ENCODE assay signal across 8 cellular contexts in the genomic region with DNA sequence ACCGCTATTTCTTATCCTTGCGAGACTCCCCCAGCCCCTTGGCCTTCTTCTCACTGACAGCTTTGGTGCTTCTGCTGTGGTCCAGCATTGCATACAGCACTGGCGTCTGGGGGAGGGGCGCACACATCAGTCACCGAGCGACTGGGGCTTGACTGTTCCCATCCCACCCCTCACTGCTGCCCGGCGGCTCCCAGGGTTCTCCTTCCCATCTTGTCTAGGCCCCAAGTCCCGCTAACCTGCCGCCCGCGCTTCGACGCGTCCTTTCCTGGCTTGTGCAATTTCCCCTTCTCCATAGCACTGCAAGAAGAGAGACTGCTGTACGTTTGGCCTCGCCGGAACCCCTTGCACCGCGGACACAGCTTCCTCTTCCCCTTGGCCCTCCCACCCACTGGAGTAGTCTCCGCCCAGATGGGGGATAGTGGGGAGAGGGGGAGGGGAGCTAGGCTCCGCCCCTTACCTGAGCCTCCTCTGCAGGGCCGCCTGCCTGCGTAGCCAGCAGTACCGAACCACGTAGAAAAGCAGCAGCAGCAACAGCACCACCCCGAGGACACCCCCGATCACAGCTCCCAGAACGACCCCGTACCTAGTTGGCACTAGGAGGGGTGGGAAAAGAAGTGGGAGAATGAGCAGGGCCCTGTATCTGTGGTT. TPM values are rescaled to one million over a fixed set of nuclear protein-coding genes. Genes with fewer than 3 reads are reported as not detected.
A peak's percentile ranks its signal among the peaks of the same experiment; 100 is the strongest.
DNase-seq lines count a peak whose midpoint lies in the region; ATAC-seq and TF ChIP-seq lines count a peak whose summit lies in the region.

No MANE protein-coding gene starts in this region.

- no peaks in the 10 kb centered on the region for H3K9me3 Mint-ChIP-seq in activated naive CD8-positive, alpha-beta T cell treated with anti-CD3 and anti-CD28 coated beads, Interleukin-2, amount 50 U/mL, for 24 hours

- WGBS in right cardiac atrium, result 2% methylated on average over 30 of the region's 30 CpGs
- WGBS in prostate gland, result under 1% methylated on average over 30 of the region's 30 CpGs

- H3K4me1 ChIP-seq in right cardiac atrium (ENCODE audit: control insufficient read depth, insufficient read depth, low read length) (peaks cover 7% of the 10 kb centered on the region), prostate gland (replicated peaks) (peaks cover 6% of the 10 kb centered on the region)

- TF ChIP-seq RAD21 in Ishikawa (IDR thresholded peaks at IDR 0.05; ENCODE audit: low read depth), result no peak

- peak; percentile 57 for TF ChIP-seq POLR2A in prostate gland (IDR thresholded peaks at IDR 0.05)

- H3K27ac Mint-ChIP-seq in activated naive CD8-positive, alpha-beta T cell treated with anti-CD3 and anti-CD28 coated beads, Interleukin-2, amount 50 U/mL, for 24 hours, result peak overlapping the region; percentile 78

- H3K27ac ChIP-seq in right cardiac atrium (ENCODE audit: low read length), result peak overlapping the region; percentile 8
- H3K27ac ChIP-seq in prostate gland, result peak overlapping the region; percentile 33 to 54

- TF ChIP-seq CTCF in AG09309 (IDR thresholded peaks at IDR 0.05; ENCODE audit: control insufficient read depth, insufficient read depth, low read depth, low read length, missing control alignments) (no peak), prostate gland (IDR thresholded peaks at IDR 0.05) (peak in 2 of 4 experiments; percentile 29 to 39)

- H3K36me3 ChIP-seq in prostate gland, result no peaks in the 10 kb centered on the region

- peaks cover 31% of the 10 kb centered on the region for H3K4me1 Mint-ChIP-seq in activated naive CD8-positive, alpha-beta T cell treated with anti-CD3 and anti-CD28 coated beads, Interleukin-2, amount 50 U/mL, for 24 hours

- no peaks in the 10 kb centered on the region for H3K27me3 Mint-ChIP-seq in activated naive CD8-positive, alpha-beta T cell treated with anti-CD3 and anti-CD28 coated beads, Interleukin-2, amount 50 U/mL, for 24 hours

- peak; percentile 90 for ATAC-seq in activated naive CD8-positive, alpha-beta T cell treated with anti-CD3 and anti-CD28 coated beads, Interleukin-2, amount 50 U/mL, for 24 hours
- peak; percentile 95 to 96 for ATAC-seq in right cardiac atrium

- intact Hi-C loops in right cardiac atrium (cut with DNase I), result no loop called here
- intact Hi-C loops in prostate gland (cut with DNase I), result no loop called here

- H3K4me3 Mint-ChIP-seq in activated naive CD8-positive, alpha-beta T cell treated with anti-CD3 and anti-CD28 coated beads, Interleukin-2, amount 50 U/mL, for 24 hours, result peak overlapping the region; percentile 90

- H3K27me3 ChIP-seq in right cardiac atrium (ENCODE audit: control insufficient read depth, insufficient read depth) (no peaks in the 10 kb centered on the region), prostate gland (replicated peaks; ENCODE audit: insufficient read depth) (no peaks in the 10 kb centered on the region)

- no peaks in the 10 kb centered on the region for H3K9me3 ChIP-seq in right cardiac atrium (ENCODE audit: control insufficient read depth, low read length)
- H3K9me3 ChIP-seq in prostate gland, result no peaks in the 10 kb centered on the region

- no peak for TF ChIP-seq EP300 in Ishikawa (IDR thresholded peaks at IDR 0.05; ENCODE audit: borderline replicate concordance)

- H3K36me3 Mint-ChIP-seq in activated naive CD8-positive, alpha-beta T cell treated with anti-CD3 and anti-CD28 coated beads, Interleukin-2, amount 50 U/mL, for 24 hours (ENCODE audit: low read depth), result no peaks in the 10 kb centered on the region

- DNase-seq in AG09309 (ENCODE audit: low read depth) (no peak), GM19240 (ENCODE audit: insufficient read length, low spot score) (peak; percentile 68), SKM-1 (lab: John Stamatoyannopoulos, UW; ENCODE audit: unreplicated experiment) (peak; percentile 93), right cardiac atrium (peak; percentile 80 to 91 (median 90)), prostate gland (ENCODE audit: low spot score) (peak; percentile 83), ureter (ENCODE audit: low spot score) (peak; percentile 88)
- DNase-seq in activated naive CD8-positive, alpha-beta T cell treated with anti-CD3 and anti-CD28 coated beads, Interleukin-2, amount 50 U/mL, for 24 hours, result peak; percentile 82

- H3K4me3 ChIP-seq in AG09309 (ENCODE audit: control insufficient read depth, low read depth, low read length), result peak overlapping the region; percentile 62
- H3K4me3 ChIP-seq in right cardiac atrium (ENCODE audit: low read length), result peak overlapping the region; percentile 87
- peak overlapping the region; percentile 59 to 67 for H3K4me3 ChIP-seq in prostate gland

TF ChIP-seq in Ishikawa, 13 proteins besides CTCF, POLR2A, EP300 and RAD21:
- TF ChIP-seq ZBTB7A (IDR thresholded peaks at IDR 0.05; ENCODE audit: low read depth), result no peak
- 0 out of 2 replicates have a peak, but pooled peaks have one; percentile 14 for TF ChIP-seq CEBPB (IDR thresholded peaks at IDR 0.05)
- no peak for TF ChIP-seq EGR1 (IDR thresholded peaks at IDR 0.05)
- TF ChIP-seq, protein P1, sequence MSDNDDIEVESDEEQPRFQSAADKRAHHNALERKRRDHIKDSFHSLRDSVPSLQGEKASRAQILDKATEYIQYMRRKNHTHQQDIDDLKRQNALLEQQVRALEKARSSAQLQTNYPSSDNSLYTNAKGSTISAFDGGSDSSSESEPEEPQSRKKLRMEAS (IDR thresholded peaks at IDR 0.05), result no peak
- TF ChIP-seq FOXM1 (IDR thresholded peaks at IDR 0.05; ENCODE audit: borderline replicate concordance, low read depth), result no peak

RNA-seq across cellular contexts. Expression of a gene that starts 3.8 kb away (rescaled TPM):
- 10 to 100 TPM in 1 of 4 donors, 1 to 10 TPM in 3; 4.8 to 10.2 (median 8.5) TPM for total RNA-seq in right cardiac atrium
- polyA plus RNA-seq in right cardiac atrium, result 23.2 TPM
- 1 to 10 TPM; 2.2 to 7.3 TPM for total RNA-seq in prostate gland
- total RNA-seq in ureter, result 3.1 TPM

RNA-seq across cellular contexts. Expression of a gene that starts 8.2 kb away (rescaled TPM):
- total RNA-seq in right cardiac atrium, result 100 to 1,000 TPM; 236 to 275 (median 248) TPM
- 167 TPM for polyA plus RNA-seq in right cardiac atrium
- 100 to 1,000 TPM in 1 of 2 donors, 10 to 100 TPM in 1; 59.0 to 107 TPM for total RNA-seq in prostate gland
- total RNA-seq in ureter, result 169 TPM

RNA-seq across cellular contexts. Expression of a gene that starts 47.5 kb away (rescaled TPM):
- total RNA-seq in right cardiac atrium (under 1 TPM; 0.21 to 0.94 (median 0.57) TPM), prostate gland (10 to 100 TPM in 1 of 2 donors, 1 to 10 TPM in 1; 7.6 to 10.1 TPM), ureter (66.5 TPM)
- 0.45 TPM for polyA plus RNA-seq in right cardiac atrium

Comparison
In these comparisons a context has a peak if more than half of its experiments do, and no peak if none do; other contexts are left out.
1. RNA of a gene that starts 47.5 kb away (total RNA-seq): 66.5 TPM in ureter (single experiment) and 7.6 to 10.1 TPM in prostate gland; 0.21 to 0.94 TPM in right cardiac atrium; every median in the first group is over 4 times any median in the second.
2. Peak in every context shown above with its lines, with median percentiles within 50 percentile points of each other: H3K4me3 ChIP-seq.